1 cellular context compared by ENCODE assay signal in the genomic region with DNA sequence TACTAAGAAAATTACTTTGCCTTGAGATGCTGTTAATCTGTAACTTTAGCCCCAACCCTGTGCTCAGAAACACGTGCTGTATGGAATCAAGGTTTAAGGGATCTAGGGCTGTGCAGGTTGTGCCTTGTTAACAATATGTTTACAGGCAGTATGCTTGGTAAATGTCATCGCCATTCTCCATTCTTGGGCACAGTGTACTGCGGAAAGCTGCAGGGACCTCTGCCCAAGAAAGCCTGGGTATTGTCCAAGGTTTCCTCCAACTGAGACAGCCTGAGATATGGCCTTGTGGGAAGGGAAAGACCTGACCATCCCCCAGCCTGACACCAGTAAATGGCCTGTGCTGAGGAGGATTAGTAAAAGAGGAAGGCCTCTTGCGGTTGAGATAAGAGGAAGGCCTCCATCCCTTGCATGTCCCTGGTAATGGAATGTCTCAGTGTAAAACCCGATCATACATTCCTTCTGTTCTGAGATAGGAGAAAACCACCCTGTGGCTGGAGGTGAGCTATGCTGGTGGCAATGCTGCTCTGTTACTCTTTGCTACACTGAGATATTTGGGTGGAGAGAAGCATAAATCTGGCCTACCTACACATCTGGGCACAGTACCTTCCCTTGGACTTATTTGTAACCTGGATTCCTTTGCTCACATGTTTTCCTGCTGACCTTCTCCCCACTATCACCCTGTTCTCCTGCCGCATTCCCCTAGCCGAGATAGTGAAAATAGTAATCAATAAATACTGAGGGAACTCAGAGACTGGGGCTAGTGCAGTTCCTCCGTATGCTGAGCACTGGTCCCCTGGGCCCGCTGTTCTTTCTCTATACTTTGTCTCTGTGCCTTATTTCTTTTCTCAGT.
TF ChIP-seq lines count a peak whose summit lies in the region.
"Not testable (repeated sequence)": the region's sequence is repeated elsewhere in the genome, so short reads cannot be mapped to it uniquely, and the experiment has no call there.

No MANE protein-coding gene starts in this region.

TF ChIP-seq in K562, 482 proteins besides CTCF, POLR2A, EP300 and RAD21 (continues in another document):
- TF ChIP-seq ZNF584 (CRISPR knock-in tag; IDR thresholded peaks at IDR 0.05; ENCODE audit: low read depth) (peak; percentile 88), NR2C1 (tag; IDR thresholded peaks at IDR 0.05) (peak; percentile 82), L3MBTL2 (IDR thresholded peaks at IDR 0.05) (peak; percentile 94), E2F6 (IDR thresholded peaks at IDR 0.05; ENCODE audit: borderline replicate concordance in 1 of 2, extremely low read depth in 1 of 2, insufficient read depth in 1 of 2, insufficient read length in 1 of 2, low read depth in 1 of 2, low read length in 1 of 2, poor library complexity in 1 of 2, severe bottlenecking in 1 of 2) (peak in 1 of 2 experiments; percentile 7), GABPA (tag; conservative IDR thresholded peaks at IDR 0.05; ENCODE audit: low read depth) (peak; percentile 33), NR2C2 (tag; IDR thresholded peaks at IDR 0.05) (peak; percentile 64), ELF4 (CRISPR knock-in tag; IDR thresholded peaks at IDR 0.05) (peak; percentile 72; the same call in 1 of the 2 replicates), ZNF609 (CRISPR knock-in tag; IDR thresholded peaks at IDR 0.05; ENCODE audit: borderline replicate concordance) (peak; percentile 95), HDAC1 (IDR thresholded peaks at IDR 0.05) (peak in 1 of 2 experiments; percentile 90; a peak in 3 of 4 replicates), ZNF707 (CRISPR knock-in tag; conservative IDR thresholded peaks at IDR 0.05) (peak; percentile 55; the same call in 1 of the 2 replicates), TEAD2 (tag; IDR thresholded peaks at IDR 0.05) (peak; percentile 66), ZNF444 (CRISPR knock-in tag; IDR thresholded peaks at IDR 0.05) (peak; percentile 48; the same call in 1 of the 2 replicates), SP1 (CRISPR knock-in tag; IDR thresholded peaks at IDR 0.05) (peak; percentile 85), YY1 (IDR thresholded peaks at IDR 0.05; ENCODE audit: borderline replicate concordance in 1 of 3, control insufficient read depth in 1 of 3, extremely low read depth in 1 of 3, insufficient read depth in 3 of 3, insufficient read length in 1 of 3, insufficient replicate concordance in 2 of 3, low read depth in 1 of 3, low read length in 2 of 3) (peak in 1 of 3 experiments; percentile 52), EHMT2 (IDR thresholded peaks at IDR 0.05) (peak; percentile 69; the same call in 1 of the 2 replicates), BCOR (IDR thresholded peaks at IDR 0.05) (peak; percentile 71; the same call in 1 of the 2 replicates), ZNF395 (CRISPR knock-in tag; IDR thresholded peaks at IDR 0.05) (peak; percentile 97), DEAF1 (CRISPR knock-in tag; IDR thresholded peaks at IDR 0.05) (peak; percentile 31; the same call in 1 of the 2 replicates), ZNF134 (CRISPR knock-in tag; conservative IDR thresholded peaks at IDR 0.05) (peak; percentile 46; the same call in 1 of the 2 replicates), NRF1 (conservative IDR thresholded peaks at IDR 0.05 in 1 of 2, IDR thresholded peaks at IDR 0.05 in 1 of 2) (peak in 1 of 2 experiments; percentile 22; a peak in 1 of 4 replicates), ZFX (CRISPR knock-in tag; IDR thresholded peaks at IDR 0.05) (peak; percentile 81), ZNF197 (CRISPR knock-in tag; IDR thresholded peaks at IDR 0.05; ENCODE audit: low read depth) (0 out of 2 replicates have a peak, but pooled peaks have one; percentile 45), NONO (IDR thresholded peaks at IDR 0.05; ENCODE audit: low read depth in 2 of 2, low read length in 1 of 2) (0 out of 4 replicates have a peak, but pooled peaks of 1 of the 2 experiments have one; percentile 57), UBTF (IDR thresholded peaks at IDR 0.05; ENCODE audit: borderline replicate concordance in 1 of 2, low read depth in 2 of 2, low read length in 2 of 2) (0 out of 4 replicates have a peak, but pooled peaks of 1 of the 2 experiments have one; percentile 41), PML (IDR thresholded peaks at IDR 0.05; ENCODE audit: low read length) (peak; percentile 60; the same call in 1 of the 2 replicates), ZNF398 (CRISPR knock-in tag; IDR thresholded peaks at IDR 0.05) (0 out of 2 replicates have a peak, but pooled peaks have one; percentile 45), HIVEP1 (CRISPR knock-in tag; IDR thresholded peaks at IDR 0.05) (peak; percentile 71; the same call in 1 of the 2 replicates), ZNF668 (CRISPR knock-in tag; IDR thresholded peaks at IDR 0.05) (peak; percentile 56; the same call in 1 of the 2 replicates), ZNF143 (CRISPR knock-in tag; IDR thresholded peaks at IDR 0.05) (peak; percentile 56; the same call in 1 of the 2 replicates), CTBP1 (IDR thresholded peaks at IDR 0.05; ENCODE audit: borderline replicate concordance) (peak; percentile 99), SMAD4 (CRISPR knock-in tag; conservative IDR thresholded peaks at IDR 0.05) (peak; percentile 95)
- TF ChIP-seq NR2C1 (IDR thresholded peaks at IDR 0.05); NR2C2 (CRISPR knock-in tag; IDR thresholded peaks at IDR 0.05): not testable (repeated sequence)
- TF ChIP-seq, protein P1, sequence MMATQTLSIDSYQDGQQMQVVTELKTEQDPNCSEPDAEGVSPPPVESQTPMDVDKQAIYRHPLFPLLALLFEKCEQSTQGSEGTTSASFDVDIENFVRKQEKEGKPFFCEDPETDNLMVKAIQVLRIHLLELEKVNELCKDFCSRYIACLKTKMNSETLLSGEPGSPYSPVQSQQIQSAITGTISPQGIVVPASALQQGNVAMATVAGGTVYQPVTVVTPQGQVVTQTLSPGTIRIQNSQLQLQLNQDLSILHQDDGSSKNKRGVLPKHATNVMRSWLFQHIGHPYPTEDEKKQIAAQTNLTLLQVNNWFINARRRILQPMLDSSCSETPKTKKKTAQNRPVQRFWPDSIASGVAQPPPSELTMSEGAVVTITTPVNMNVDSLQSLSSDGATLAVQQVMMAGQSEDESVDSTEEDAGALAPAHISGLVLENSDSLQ (IDR thresholded peaks at IDR 0.05), result peak; percentile 56; the same call in 1 of the 2 replicates
- TF ChIP-seq, protein P2, sequence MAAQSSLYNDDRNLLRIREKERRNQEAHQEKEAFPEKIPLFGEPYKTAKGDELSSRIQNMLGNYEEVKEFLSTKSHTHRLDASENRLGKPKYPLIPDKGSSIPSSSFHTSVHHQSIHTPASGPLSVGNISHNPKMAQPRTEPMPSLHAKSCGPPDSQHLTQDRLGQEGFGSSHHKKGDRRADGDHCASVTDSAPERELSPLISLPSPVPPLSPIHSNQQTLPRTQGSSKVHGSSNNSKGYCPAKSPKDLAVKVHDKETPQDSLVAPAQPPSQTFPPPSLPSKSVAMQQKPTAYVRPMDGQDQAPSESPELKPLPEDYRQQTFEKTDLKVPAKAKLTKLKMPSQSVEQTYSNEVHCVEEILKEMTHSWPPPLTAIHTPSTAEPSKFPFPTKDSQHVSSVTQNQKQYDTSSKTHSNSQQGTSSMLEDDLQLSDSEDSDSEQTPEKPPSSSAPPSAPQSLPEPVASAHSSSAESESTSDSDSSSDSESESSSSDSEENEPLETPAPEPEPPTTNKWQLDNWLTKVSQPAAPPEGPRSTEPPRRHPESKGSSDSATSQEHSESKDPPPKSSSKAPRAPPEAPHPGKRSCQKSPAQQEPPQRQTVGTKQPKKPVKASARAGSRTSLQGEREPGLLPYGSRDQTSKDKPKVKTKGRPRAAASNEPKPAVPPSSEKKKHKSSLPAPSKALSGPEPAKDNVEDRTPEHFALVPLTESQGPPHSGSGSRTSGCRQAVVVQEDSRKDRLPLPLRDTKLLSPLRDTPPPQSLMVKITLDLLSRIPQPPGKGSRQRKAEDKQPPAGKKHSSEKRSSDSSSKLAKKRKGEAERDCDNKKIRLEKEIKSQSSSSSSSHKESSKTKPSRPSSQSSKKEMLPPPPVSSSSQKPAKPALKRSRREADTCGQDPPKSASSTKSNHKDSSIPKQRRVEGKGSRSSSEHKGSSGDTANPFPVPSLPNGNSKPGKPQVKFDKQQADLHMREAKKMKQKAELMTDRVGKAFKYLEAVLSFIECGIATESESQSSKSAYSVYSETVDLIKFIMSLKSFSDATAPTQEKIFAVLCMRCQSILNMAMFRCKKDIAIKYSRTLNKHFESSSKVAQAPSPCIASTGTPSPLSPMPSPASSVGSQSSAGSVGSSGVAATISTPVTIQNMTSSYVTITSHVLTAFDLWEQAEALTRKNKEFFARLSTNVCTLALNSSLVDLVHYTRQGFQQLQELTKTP (IDR thresholded peaks at IDR 0.05; ENCODE audit: low read depth in 1 of 2, partially characterized antibody in 2 of 2), result peak; percentile 71 to 85
